Comparison of ENCODE assay signal across 19 cellular contexts in the genomic region with DNA sequence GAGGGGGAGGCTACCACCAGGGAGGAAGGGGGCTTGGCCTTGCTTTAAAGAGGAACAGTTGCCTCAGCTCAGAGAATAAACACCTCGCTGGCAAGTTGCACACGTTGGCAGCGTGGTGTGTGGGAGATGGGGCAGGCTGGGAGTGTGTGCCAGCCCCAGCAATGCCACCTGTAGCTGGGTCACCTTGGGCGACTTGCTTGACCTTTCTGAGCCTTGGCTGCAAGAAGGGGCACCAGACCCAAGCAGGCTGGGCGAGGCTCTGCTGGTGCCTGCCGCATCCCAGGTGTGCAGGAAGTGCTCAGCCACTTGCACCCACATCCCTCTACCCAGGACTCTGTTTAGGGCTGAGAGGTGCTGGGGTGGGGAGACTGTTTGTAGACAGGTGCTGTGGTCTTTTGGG. TPM values are rescaled to one million over a fixed set of nuclear protein-coding genes. Genes with fewer than 3 reads are reported as not detected.
DNase-seq lines count a peak whose midpoint lies in the region; ATAC-seq and TF ChIP-seq lines count a peak whose summit lies in the region.
"Had no signal": no experiment of that assay in that cellular context is flagged by ENCODE, and none has a peak within 500 bp of the region (broad histone marks: within the 10 kb centered on the region; RNA-seq: fewer than 3 reads in every experiment).

No MANE protein-coding gene starts in this region.

- H3K27me3 Mint-ChIP-seq in neural progenitor cell (ENCODE audit: insufficient read depth, low read depth) = peaks cover 7% of the 10 kb centered on the region
- H3K27me3 Mint-ChIP-seq: CD4-positive, alpha-beta memory T cell had no signal

- no peak overlapping the region for H3K4me2 ChIP-seq in neural progenitor cell
- H3K4me2 ChIP-seq: A549, KMS-11 had no signal

- H3F3A ChIP-seq in neural progenitor cell (ENCODE audit: low read depth) = peaks cover 9% of the 10 kb centered on the region

- H2AFZ ChIP-seq in neural progenitor cell (replicated peaks) = peak overlapping the region; percentile 17

- H3K4me3 ChIP-seq in Jurkat, Clone E6-1 (ENCODE audit: low read length) = no peak overlapping the region
- H3K4me3 ChIP-seq in ectodermal cell (ENCODE audit: insufficient read depth, low read depth, low read length) (no peak overlapping the region), neural progenitor cell (no peak overlapping the region)
- H3K4me3 ChIP-seq: A549, SJSA1 had no signal

- peak; percentile 58 for DNase-seq in DMS79 (lab: John Stamatoyannopoulos, UW)
- peak; percentile 23 for DNase-seq in Jurkat, Clone E6-1 (ENCODE audit: low read depth, low spot score)
- DNase-seq in neural progenitor cell (ENCODE audit: low spot score) = no peak
- DNase-seq in middle frontal gyrus (ENCODE audit: extremely low spot score, low spot score) = no peak
- no peak for DNase-seq in kidney tubule cell (ENCODE audit: low spot score)
- DNase-seq in omental fat pad (ENCODE audit: low spot score) = no peak
- DNase-seq in GM19238 (ENCODE audit: insufficient read length, low spot score) = no peak
- DNase-seq: CD4-positive, alpha-beta memory T cell; DMS153; NCI-H1417; NCI-H187 treated with DMSO at 0.1 percent for 48 hours; NCI-H226; NCI-H524 treated with DMSO at 0.1 percent for 48 hours had no signal

- no peaks in the 10 kb centered on the region for H3K9me3 Mint-ChIP-seq in neural progenitor cell
- H3K9me3 Mint-ChIP-seq: CD4-positive, alpha-beta memory T cell had no signal

- H3K9me3 ChIP-seq in ectodermal cell (ENCODE audit: control insufficient read depth, low read length) (no peaks in the 10 kb centered on the region), neural progenitor cell (ENCODE audit: low read depth) (no peaks in the 10 kb centered on the region)
- H3K9me3 ChIP-seq: A549, SJSA1 had no signal

- H3K4me1 Mint-ChIP-seq in neural progenitor cell = peaks cover 75% of the 10 kb centered on the region
- H3K4me1 Mint-ChIP-seq: CD4-positive, alpha-beta memory T cell had no signal

- ATAC-seq in omental fat pad (ENCODE audit: low FRiP score) = no peak

- no peaks in the 10 kb centered on the region for H3K79me2 ChIP-seq in neural progenitor cell (ENCODE audit: low read depth)

- peak overlapping the region; percentile 96 for H3K27ac ChIP-seq in ectodermal cell (ENCODE audit: insufficient read depth, low read depth, low read length, poor library complexity, severe bottlenecking)
- no peak overlapping the region for H3K27ac ChIP-seq in neural progenitor cell
- H3K27ac ChIP-seq: A549, KMS-11, SJSA1 had no signal

- H4K20me1 ChIP-seq in neural progenitor cell (ENCODE audit: low read depth) = no peaks in the 10 kb centered on the region

- peaks cover 8% of the 10 kb centered on the region for H3K36me3 Mint-ChIP-seq in neural progenitor cell
- H3K36me3 Mint-ChIP-seq: CD4-positive, alpha-beta memory T cell had no signal

- TF ChIP-seq CTCF in neural progenitor cell (IDR thresholded peaks at IDR 0.05) = no peak
- no peak for TF ChIP-seq CTCF in omental fat pad (IDR thresholded peaks at IDR 0.05)

- WGBS in ectodermal cell, 2 experiments = 83 to 89% methylated on average over 6 of the region's 6 CpGs

- no peaks in the 10 kb centered on the region for H3K27me3 ChIP-seq in ectodermal cell (ENCODE audit: control insufficient read depth, insufficient read depth, low read length, poor library complexity, severe bottlenecking)
- H3K27me3 ChIP-seq in neural progenitor cell = no peaks in the 10 kb centered on the region
- H3K27me3 ChIP-seq: SJSA1 had no signal

- H3K9ac ChIP-seq in neural progenitor cell = no peak overlapping the region
- H3K9ac ChIP-seq: KMS-11 had no signal

- no peaks in the 10 kb centered on the region for H3K36me3 ChIP-seq in ectodermal cell (ENCODE audit: control insufficient read depth, insufficient read depth, low read length)
- no peaks in the 10 kb centered on the region for H3K36me3 ChIP-seq in neural progenitor cell
- H3K36me3 ChIP-seq: SJSA1 had no signal

- H3K4me3 Mint-ChIP-seq in neural progenitor cell = peak overlapping the region; percentile 88
- H3K4me3 Mint-ChIP-seq: CD4-positive, alpha-beta memory T cell had no signal

- H3K27ac Mint-ChIP-seq in neural progenitor cell = peak overlapping the region; percentile 83
- H3K27ac Mint-ChIP-seq: CD4-positive, alpha-beta memory T cell had no signal

- H3K4me1 ChIP-seq in ectodermal cell (ENCODE audit: control insufficient read depth, insufficient read depth, low read length) (peaks cover 34% of the 10 kb centered on the region), neural progenitor cell (peaks cover 22% of the 10 kb centered on the region)
- H3K4me1 ChIP-seq: A549, SJSA1 had no signal

RNA-seq across cellular contexts. Expression of a gene that starts 0.6 kb away (rescaled TPM):
- polyA plus RNA-seq in Jurkat, Clone E6-1 (2012; ENCODE audit: insufficient read depth, insufficient read length) = not detected
- polyA plus RNA-seq in ectodermal cell (2013, experiment 1 of 4) = 1.9 TPM
- 2.0 TPM for polyA plus RNA-seq in ectodermal cell (2013, experiment 2 of 4)
- polyA plus RNA-seq in ectodermal cell (2013, experiment 3 of 4) = 5.4 TPM
- 5.3 TPM for polyA plus RNA-seq in ectodermal cell (2013, experiment 4 of 4)
- total RNA-seq in neural progenitor cell (ENCODE audit: low replicate concordance) (not detected in 2 replicates), omental fat pad (not detected)
- total RNA-seq: CD4-positive, alpha-beta memory T cell; H7; SJSA1 had no signal
- polyA plus RNA-seq: A549; BJ; CD4-positive, alpha-beta memory T cell had no signal

RNA-seq across cellular contexts. Expression of a gene that starts 48.6 kb away (rescaled TPM):
- not detected for polyA plus RNA-seq in Jurkat, Clone E6-1 (2012; ENCODE audit: insufficient read depth, insufficient read length)
- polyA plus RNA-seq in ectodermal cell (2013, experiment 1 of 4) = 0.81 TPM
- 0.59 TPM for polyA plus RNA-seq in ectodermal cell (2013, experiment 2 of 4)
- 0.37 TPM for polyA plus RNA-seq in ectodermal cell (2013, experiment 3 of 4)
- polyA plus RNA-seq in ectodermal cell (2013, experiment 4 of 4) = 0.77 TPM
- total RNA-seq in neural progenitor cell (ENCODE audit: low replicate concordance) = 0.62 TPM in 1 of 2 replicates, not detected in the other
- total RNA-seq in omental fat pad = 1 to 10 TPM in 1 of 4 donors, under 1 TPM in 3; 0.36 to 2.4 (median 0.56) TPM

Comparison
In these comparisons a context has a peak if more than half of its experiments do, and no peak if none do; other contexts are left out.
1. DNase-seq: peak in DMS79 (single experiment) and Jurkat, Clone E6-1 (single experiment); none in neural progenitor cell (single experiment), middle frontal gyrus (single experiment), kidney tubule cell (single experiment), omental fat pad (single experiment) and GM19238 (single experiment).